26 cellular contexts compared by ENCODE assay signal in genomic region chr2:217035967-217036366, GRCh38.
DNase-seq lines count a peak whose midpoint lies in the region; FAIRE-seq and TF ChIP-seq lines count a peak whose summit lies in the region.
"Had no signal": no experiment of that assay in that cellular context is flagged by ENCODE, and none has a peak within 500 bp of the region (broad histone marks: within the 10 kb centered on the region; RNA-seq: fewer than 3 reads in every experiment).

No MANE protein-coding gene starts in this region.

- TF ChIP-seq CTCF in astrocyte of the spinal cord (IDR thresholded peaks at IDR 0.05; ENCODE audit: low read depth, low read length) (no peak), kidney (IDR thresholded peaks at IDR 0.05; ENCODE audit: borderline replicate concordance, extremely low read depth, insufficient read depth) (no peak), testis (IDR thresholded peaks at IDR 0.05) (no peak), thyroid gland (IDR thresholded peaks at IDR 0.05) (no peak)

- DNase-seq in astrocyte of the spinal cord (ENCODE audit: low read depth, low spot score) (peak; percentile 47), fibroblast of peridontal ligament (ENCODE audit: extremely low read depth) (peak; percentile 44), kidney (peak; percentile 79), testis (peak; percentile 50), thyroid gland (no peak), NCI-H2081 (lab: John Stamatoyannopoulos, UW) (no peak)
- no peak for DNase-seq in stimulated activated naive CD4-positive, alpha-beta T cell (lab: John Stamatoyannopoulos, UW)
- DNase-seq: activated CD4-positive, alpha-beta memory T cell treated with anti-CD3 and anti-CD28 coated beads, Interleukin-2, amount 10 ng/mL, durations not matched to agents 7 days and 5 days; activated T-cell treated with anti-CD3 and anti-CD28 coated beads, Interleukin-2, amount 50 U/mL, for 24 hours; BE2C; Calu3; effector CD8-positive, alpha-beta T cell; midbrain; MV-4-11; NCI-H1930; NCI-H524 treated with DMSO at 0.1 percent for 48 hours; SHP77 treated with DMSO at 0.1 percent for 48 hours; sigmoid colon; stimulated activated CD4-positive, alpha-beta T cell treated with anti-CD3 and anti-CD28 coated beads, Interleukin-2, amount 100 ng/mL, for 24 hours; substantia nigra; T-helper 1 cell had no signal

- no peak overlapping the region for H3K27ac ChIP-seq in kidney (ENCODE audit: low read depth in 2 of 2, low read length in 2 of 2)
- H3K27ac ChIP-seq in testis: no peak overlapping the region
- H3K27ac ChIP-seq in thyroid gland: no peak overlapping the region
- H3K27ac ChIP-seq: neutrophil, VCaP had no signal

- peaks cover 0 to 6% of the 10 kb centered on the region in 2 donors for H3K4me1 ChIP-seq in kidney (ENCODE audit: control insufficient read depth in 1 of 2, insufficient read depth in 1 of 2, low read depth in 1 of 2, low read length in 2 of 2)
- peaks cover 4% of the 10 kb centered on the region for H3K4me1 ChIP-seq in testis
- no peaks in the 10 kb centered on the region for H3K4me1 ChIP-seq in thyroid gland

- in situ Hi-C loops in astrocyte of the spinal cord (cut with HindIII; ENCODE audit: low sequenced_read_pairs): no loop called here

- intact Hi-C loops in kidney (cut with DNase I) (no loop called here), testis (cut with DNase I; ENCODE audit: low total_unique reads) (no loop called here), thyroid gland (cut with DNase I) (no loop called here)

- 40 to 46% methylated on average over 4 of the region's 4 CpGs for WGBS in testis, 2 donors
- 28 to 52% methylated on average over 4 of the region's 4 CpGs for WGBS in thyroid gland, 2 donors

- H3K36me3 ChIP-seq in kidney (ENCODE audit: control insufficient read depth in 1 of 2, insufficient read depth in 2 of 2, low read length in 2 of 2) (no peaks in the 10 kb centered on the region), testis (ENCODE audit: low read depth, missing control alignments) (no peaks in the 10 kb centered on the region), thyroid gland (no peaks in the 10 kb centered on the region)
- H3K36me3 ChIP-seq: BE2C, neutrophil, sigmoid colon had no signal

- FAIRE-seq in kidney (lab: Jason Lieb, UNC): no peak
- FAIRE-seq: G401.6, GM12878, K562 had no signal

- TF ChIP-seq POLR2A in testis (IDR thresholded peaks at IDR 0.05) (no peak), thyroid gland (IDR thresholded peaks at IDR 0.05) (no peak)

- no peak overlapping the region for H3K9ac ChIP-seq in kidney (ENCODE audit: low read length in 2 of 2)

- H3K27me3 ChIP-seq in testis (no peaks in the 10 kb centered on the region), thyroid gland (no peaks in the 10 kb centered on the region)
- H3K27me3 ChIP-seq: BE2C, neutrophil, sigmoid colon had no signal

- no peak overlapping the region for H3K4me3 ChIP-seq in astrocyte of the spinal cord (ENCODE audit: low read depth, low read length)
- no peak overlapping the region for H3K4me3 ChIP-seq in kidney (ENCODE audit: low read length in 2 of 2)
- no peak overlapping the region for H3K4me3 ChIP-seq in testis
- H3K4me3 ChIP-seq in thyroid gland (replicated peaks in 1 of 3): no peak overlapping the region
- H3K4me3 ChIP-seq: GM12878, K562, sigmoid colon had no signal

- no peaks in the 10 kb centered on the region for H3K9me3 ChIP-seq in kidney (ENCODE audit: control insufficient read depth in 1 of 2, low read length in 2 of 2)
- H3K9me3 ChIP-seq in testis: no peaks in the 10 kb centered on the region
- no peaks in the 10 kb centered on the region for H3K9me3 ChIP-seq in thyroid gland
- H3K9me3 ChIP-seq: neutrophil, sigmoid colon had no signal

Comparison
In these comparisons a context has a peak if more than half of its experiments do, and no peak if none do; other contexts are left out.
1. DNase-seq: peak in astrocyte of the spinal cord (single experiment), fibroblast of peridontal ligament (single experiment), kidney (single experiment) and testis (single experiment); none in thyroid gland (0 of 2), NCI-H2081 (0 of 2) and stimulated activated naive CD4-positive, alpha-beta T cell (0 of 6).